In the genomic region with DNA sequence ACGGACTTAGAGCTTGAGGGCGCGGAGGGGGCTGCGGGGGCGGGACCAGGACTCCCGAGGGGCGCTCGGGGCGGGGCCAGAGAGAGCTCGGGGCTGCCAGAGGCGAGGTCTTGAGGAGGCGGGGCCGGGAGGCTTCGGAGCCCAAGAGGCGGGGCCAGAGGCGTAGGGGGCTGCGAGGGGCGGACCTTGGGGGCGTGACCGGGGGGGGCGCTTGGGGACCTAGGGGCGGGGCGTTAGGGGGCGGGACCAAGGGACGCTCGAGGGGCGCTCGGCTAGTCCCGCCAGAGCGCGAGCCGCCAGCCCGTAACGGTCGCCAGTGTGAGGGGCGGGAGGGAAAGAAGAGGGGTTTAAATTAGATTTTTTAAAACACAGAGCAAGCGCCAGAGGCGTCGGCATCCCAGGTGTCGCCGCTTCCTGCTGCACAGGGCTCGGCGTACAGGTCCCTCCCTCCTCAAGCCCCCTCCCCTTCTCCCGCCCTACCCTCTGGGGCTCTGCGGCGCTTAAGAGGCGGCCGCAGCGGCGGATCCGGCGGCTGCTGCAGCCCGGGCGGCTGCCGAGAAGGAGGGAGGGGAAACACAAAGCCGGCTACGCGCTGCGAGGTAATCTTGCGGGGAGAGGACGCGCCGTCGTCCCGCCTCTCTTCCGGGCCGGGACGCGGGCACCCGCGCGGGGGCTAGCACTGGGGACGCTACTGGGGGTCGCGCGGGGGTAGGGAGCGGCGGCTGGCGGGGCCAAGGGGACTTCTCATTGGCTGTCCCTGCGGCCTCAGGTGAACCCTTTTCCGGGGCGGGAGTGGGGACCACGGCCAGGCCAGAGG, we compare ENCODE assay signal across 1 cellular context.
TF ChIP-seq lines count a peak whose summit lies in the region.

A gene with protein sequence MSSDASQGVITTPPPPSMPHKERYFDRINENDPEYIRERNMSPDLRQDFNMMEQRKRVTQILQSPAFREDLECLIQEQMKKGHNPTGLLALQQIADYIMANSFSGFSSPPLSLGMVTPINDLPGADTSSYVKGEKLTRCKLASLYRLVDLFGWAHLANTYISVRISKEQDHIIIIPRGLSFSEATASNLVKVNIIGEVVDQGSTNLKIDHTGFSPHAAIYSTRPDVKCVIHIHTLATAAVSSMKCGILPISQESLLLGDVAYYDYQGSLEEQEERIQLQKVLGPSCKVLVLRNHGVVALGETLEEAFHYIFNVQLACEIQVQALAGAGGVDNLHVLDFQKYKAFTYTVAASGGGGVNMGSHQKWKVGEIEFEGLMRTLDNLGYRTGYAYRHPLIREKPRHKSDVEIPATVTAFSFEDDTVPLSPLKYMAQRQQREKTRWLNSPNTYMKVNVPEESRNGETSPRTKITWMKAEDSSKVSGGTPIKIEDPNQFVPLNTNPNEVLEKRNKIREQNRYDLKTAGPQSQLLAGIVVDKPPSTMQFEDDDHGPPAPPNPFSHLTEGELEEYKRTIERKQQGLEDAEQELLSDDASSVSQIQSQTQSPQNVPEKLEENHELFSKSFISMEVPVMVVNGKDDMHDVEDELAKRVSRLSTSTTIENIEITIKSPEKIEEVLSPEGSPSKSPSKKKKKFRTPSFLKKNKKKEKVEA (plus strand): TSS at position 284 of the 817 bp plus-strand sequence. CDS start 92,670 bp downstream, outside the sequence.

TF ChIP-seq in HepG2, 621 proteins besides CTCF, POLR2A, EP300 and RAD21 (continued from another document and continues in another):
- TF ChIP-seq, protein P1, sequence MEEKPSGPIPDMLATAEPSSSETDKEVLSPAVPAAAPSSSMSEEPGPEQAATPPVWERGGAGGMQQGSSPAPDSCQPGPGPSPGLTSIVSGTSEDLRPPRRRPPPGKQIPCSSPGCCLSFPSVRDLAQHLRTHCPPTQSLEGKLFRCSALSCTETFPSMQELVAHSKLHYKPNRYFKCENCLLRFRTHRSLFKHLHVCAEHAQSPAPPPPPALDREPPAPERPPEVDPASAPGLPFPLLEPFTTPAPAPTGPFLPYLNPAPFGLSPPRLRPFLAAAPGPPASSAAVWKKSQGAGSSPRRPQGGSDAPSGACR (CRISPR knock-in tag; IDR thresholded peaks at IDR 0.05), result peak; percentile 75; the same call in 1 of the 2 replicates
- TF ChIP-seq ZNF577 (CRISPR knock-in tag; IDR thresholded peaks at IDR 0.05; ENCODE audit: borderline replicate concordance, low read depth) (no peak), ZNF720 (CRISPR knock-in tag; IDR thresholded peaks at IDR 0.05) (no peak), ZNF30 (CRISPR knock-in tag; IDR thresholded peaks at IDR 0.05) (no peak), KDM6A (CRISPR knock-in tag; IDR thresholded peaks at IDR 0.05; ENCODE audit: low read depth) (no peak), ZMYM2 (CRISPR knock-in tag; IDR thresholded peaks at IDR 0.05) (no peak), NFIC (IDR thresholded peaks at IDR 0.05; ENCODE audit: low read length) (no peak), ZFP36L2 (CRISPR knock-in tag; IDR thresholded peaks at IDR 0.05) (no peak), PHF21A (CRISPR knock-in tag; IDR thresholded peaks at IDR 0.05) (peak; percentile 36; the same call in 1 of the 2 replicates), REXO4 (CRISPR knock-in tag; IDR thresholded peaks at IDR 0.05; ENCODE audit: borderline replicate concordance) (no peak), ZMAT3 (CRISPR knock-in tag; conservative IDR thresholded peaks at IDR 0.05) (no peak; the same call in 1 of the 2 replicates), HDAC2 (CRISPR knock-in tag; IDR thresholded peaks at IDR 0.05) (no peak), MLLT10 (CRISPR knock-in tag; IDR thresholded peaks at IDR 0.05) (no peak), MTA3 (CRISPR knock-in tag; IDR thresholded peaks at IDR 0.05) (0 out of 2 replicates have a peak, but pooled peaks have one; percentile 10), RNF2 (conservative IDR thresholded peaks at IDR 0.05; ENCODE audit: low read depth) (no peak), ZNF331 (CRISPR knock-in tag; IDR thresholded peaks at IDR 0.05) (no peak), ZMYM3 (CRISPR knock-in tag; IDR thresholded peaks at IDR 0.05) (peak; percentile 19; the same call in 1 of the 2 replicates), TP53 (CRISPR knock-in tag; conservative IDR thresholded peaks at IDR 0.05) (no peak), SAFB2 (CRISPR knock-in tag; IDR thresholded peaks at IDR 0.05; ENCODE audit: borderline replicate concordance, low read depth) (no peak), GABPA (IDR thresholded peaks at IDR 0.05; ENCODE audit: low read depth, low read length) (peak; percentile 4; the same call in 1 of the 2 replicates), GABPA (CRISPR knock-in tag; IDR thresholded peaks at IDR 0.05; ENCODE audit: low read depth) (no peak), MAF1 (CRISPR knock-in tag; IDR thresholded peaks at IDR 0.05; ENCODE audit: borderline replicate concordance) (no peak), GATAD1 (CRISPR knock-in tag; IDR thresholded peaks at IDR 0.05) (0 out of 2 replicates have a peak, but pooled peaks have one; percentile 31), ZNF841 (CRISPR knock-in tag; IDR thresholded peaks at IDR 0.05; ENCODE audit: borderline replicate concordance) (no peak), ZNF143 (CRISPR knock-in tag; IDR thresholded peaks at IDR 0.05) (no peak), RAD51 (IDR thresholded peaks at IDR 0.05; ENCODE audit: borderline replicate concordance) (no peak), ZNF235 (CRISPR knock-in tag; IDR thresholded peaks at IDR 0.05; ENCODE audit: borderline replicate concordance) (no peak; the same call in 1 of the 2 replicates), ZBTB42 (CRISPR knock-in tag; IDR thresholded peaks at IDR 0.05) (no peak), ZNF772 (CRISPR knock-in tag; IDR thresholded peaks at IDR 0.05) (0 out of 2 replicates have a peak, but pooled peaks have one; percentile 7), TGIF2 (CRISPR knock-in tag; IDR thresholded peaks at IDR 0.05) (no peak), ZBTB7B (CRISPR knock-in tag; IDR thresholded peaks at IDR 0.05) (peak; percentile 91), ZSCAN31 (CRISPR knock-in tag; IDR thresholded peaks at IDR 0.05; ENCODE audit: low read depth) (peak; percentile 44; the same call in 1 of the 2 replicates)
- TF ChIP-seq, protein P2, sequence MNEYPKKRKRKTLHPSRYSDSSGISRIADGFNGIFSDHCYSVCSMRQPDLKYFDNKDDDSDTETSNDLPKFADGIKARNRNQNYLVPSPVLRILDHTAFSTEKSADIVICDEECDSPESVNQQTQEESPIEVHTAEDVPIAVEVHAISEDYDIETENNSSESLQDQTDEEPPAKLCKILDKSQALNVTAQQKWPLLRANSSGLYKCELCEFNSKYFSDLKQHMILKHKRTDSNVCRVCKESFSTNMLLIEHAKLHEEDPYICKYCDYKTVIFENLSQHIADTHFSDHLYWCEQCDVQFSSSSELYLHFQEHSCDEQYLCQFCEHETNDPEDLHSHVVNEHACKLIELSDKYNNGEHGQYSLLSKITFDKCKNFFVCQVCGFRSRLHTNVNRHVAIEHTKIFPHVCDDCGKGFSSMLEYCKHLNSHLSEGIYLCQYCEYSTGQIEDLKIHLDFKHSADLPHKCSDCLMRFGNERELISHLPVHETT (CRISPR knock-in tag; conservative IDR thresholded peaks at IDR 0.05), result no peak; the same call in 1 of the 2 replicates
- TF ChIP-seq, protein P3, sequence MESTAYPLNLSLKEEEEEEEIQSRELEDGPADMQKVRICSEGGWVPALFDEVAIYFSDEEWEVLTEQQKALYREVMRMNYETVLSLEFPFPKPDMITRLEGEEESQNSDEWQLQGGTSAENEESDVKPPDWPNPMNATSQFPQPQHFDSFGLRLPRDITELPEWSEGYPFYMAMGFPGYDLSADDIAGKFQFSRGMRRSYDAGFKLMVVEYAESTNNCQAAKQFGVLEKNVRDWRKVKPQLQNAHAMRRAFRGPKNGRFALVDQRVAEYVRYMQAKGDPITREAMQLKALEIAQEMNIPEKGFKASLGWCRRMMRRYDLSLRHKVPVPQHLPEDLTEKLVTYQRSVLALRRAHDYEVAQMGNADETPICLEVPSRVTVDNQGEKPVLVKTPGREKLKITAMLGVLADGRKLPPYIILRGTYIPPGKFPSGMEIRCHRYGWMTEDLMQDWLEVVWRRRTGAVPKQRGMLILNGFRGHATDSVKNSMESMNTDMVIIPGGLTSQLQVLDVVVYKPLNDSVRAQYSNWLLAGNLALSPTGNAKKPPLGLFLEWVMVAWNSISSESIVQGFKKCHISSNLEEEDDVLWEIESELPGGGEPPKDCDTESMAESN (CRISPR knock-in tag; conservative IDR thresholded peaks at IDR 0.05), result no peak; the same call in 1 of the 2 replicates
- TF ChIP-seq, protein P4, sequence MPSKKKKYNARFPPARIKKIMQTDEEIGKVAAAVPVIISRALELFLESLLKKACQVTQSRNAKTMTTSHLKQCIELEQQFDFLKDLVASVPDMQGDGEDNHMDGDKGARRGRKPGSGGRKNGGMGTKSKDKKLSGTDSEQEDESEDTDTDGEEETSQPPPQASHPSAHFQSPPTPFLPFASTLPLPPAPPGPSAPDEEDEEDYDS (CRISPR knock-in tag; IDR thresholded peaks at IDR 0.05), result peak; percentile 78
- TF ChIP-seq, protein P5, sequence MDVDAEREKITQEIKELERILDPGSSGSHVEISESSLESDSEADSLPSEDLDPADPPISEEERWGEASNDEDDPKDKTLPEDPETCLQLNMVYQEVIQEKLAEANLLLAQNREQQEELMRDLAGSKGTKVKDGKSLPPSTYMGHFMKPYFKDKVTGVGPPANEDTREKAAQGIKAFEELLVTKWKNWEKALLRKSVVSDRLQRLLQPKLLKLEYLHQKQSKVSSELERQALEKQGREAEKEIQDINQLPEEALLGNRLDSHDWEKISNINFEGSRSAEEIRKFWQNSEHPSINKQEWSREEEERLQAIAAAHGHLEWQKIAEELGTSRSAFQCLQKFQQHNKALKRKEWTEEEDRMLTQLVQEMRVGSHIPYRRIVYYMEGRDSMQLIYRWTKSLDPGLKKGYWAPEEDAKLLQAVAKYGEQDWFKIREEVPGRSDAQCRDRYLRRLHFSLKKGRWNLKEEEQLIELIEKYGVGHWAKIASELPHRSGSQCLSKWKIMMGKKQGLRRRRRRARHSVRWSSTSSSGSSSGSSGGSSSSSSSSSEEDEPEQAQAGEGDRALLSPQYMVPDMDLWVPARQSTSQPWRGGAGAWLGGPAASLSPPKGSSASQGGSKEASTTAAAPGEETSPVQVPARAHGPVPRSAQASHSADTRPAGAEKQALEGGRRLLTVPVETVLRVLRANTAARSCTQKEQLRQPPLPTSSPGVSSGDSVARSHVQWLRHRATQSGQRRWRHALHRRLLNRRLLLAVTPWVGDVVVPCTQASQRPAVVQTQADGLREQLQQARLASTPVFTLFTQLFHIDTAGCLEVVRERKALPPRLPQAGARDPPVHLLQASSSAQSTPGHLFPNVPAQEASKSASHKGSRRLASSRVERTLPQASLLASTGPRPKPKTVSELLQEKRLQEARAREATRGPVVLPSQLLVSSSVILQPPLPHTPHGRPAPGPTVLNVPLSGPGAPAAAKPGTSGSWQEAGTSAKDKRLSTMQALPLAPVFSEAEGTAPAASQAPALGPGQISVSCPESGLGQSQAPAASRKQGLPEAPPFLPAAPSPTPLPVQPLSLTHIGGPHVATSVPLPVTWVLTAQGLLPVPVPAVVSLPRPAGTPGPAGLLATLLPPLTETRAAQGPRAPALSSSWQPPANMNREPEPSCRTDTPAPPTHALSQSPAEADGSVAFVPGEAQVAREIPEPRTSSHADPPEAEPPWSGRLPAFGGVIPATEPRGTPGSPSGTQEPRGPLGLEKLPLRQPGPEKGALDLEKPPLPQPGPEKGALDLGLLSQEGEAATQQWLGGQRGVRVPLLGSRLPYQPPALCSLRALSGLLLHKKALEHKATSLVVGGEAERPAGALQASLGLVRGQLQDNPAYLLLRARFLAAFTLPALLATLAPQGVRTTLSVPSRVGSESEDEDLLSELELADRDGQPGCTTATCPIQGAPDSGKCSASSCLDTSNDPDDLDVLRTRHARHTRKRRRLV (CRISPR knock-in tag; IDR thresholded peaks at IDR 0.05), result no peak; the same call in 1 of the 2 replicates
- TF ChIP-seq, protein P6, sequence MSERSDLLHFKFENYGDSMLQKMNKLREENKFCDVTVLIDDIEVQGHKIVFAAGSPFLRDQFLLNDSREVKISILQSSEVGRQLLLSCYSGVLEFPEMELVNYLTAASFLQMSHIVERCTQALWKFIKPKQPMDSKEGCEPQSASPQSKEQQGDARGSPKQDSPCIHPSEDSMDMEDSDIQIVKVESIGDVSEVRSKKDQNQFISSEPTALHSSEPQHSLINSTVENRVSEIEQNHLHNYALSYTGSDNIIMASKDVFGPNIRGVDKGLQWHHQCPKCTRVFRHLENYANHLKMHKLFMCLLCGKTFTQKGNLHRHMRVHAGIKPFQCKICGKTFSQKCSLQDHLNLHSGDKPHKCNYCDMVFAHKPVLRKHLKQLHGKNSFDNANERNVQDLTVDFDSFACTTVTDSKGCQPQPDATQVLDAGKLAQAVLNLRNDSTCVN (CRISPR knock-in tag; IDR thresholded peaks at IDR 0.05; ENCODE audit: borderline replicate concordance), result no peak
- TF ChIP-seq, protein P7, sequence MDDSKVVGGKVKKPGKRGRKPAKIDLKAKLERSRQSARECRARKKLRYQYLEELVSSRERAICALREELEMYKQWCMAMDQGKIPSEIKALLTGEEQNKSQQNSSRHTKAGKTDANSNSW (CRISPR knock-in tag; IDR thresholded peaks at IDR 0.05; ENCODE audit: borderline replicate concordance), result no peak
- TF ChIP-seq, protein P8, sequence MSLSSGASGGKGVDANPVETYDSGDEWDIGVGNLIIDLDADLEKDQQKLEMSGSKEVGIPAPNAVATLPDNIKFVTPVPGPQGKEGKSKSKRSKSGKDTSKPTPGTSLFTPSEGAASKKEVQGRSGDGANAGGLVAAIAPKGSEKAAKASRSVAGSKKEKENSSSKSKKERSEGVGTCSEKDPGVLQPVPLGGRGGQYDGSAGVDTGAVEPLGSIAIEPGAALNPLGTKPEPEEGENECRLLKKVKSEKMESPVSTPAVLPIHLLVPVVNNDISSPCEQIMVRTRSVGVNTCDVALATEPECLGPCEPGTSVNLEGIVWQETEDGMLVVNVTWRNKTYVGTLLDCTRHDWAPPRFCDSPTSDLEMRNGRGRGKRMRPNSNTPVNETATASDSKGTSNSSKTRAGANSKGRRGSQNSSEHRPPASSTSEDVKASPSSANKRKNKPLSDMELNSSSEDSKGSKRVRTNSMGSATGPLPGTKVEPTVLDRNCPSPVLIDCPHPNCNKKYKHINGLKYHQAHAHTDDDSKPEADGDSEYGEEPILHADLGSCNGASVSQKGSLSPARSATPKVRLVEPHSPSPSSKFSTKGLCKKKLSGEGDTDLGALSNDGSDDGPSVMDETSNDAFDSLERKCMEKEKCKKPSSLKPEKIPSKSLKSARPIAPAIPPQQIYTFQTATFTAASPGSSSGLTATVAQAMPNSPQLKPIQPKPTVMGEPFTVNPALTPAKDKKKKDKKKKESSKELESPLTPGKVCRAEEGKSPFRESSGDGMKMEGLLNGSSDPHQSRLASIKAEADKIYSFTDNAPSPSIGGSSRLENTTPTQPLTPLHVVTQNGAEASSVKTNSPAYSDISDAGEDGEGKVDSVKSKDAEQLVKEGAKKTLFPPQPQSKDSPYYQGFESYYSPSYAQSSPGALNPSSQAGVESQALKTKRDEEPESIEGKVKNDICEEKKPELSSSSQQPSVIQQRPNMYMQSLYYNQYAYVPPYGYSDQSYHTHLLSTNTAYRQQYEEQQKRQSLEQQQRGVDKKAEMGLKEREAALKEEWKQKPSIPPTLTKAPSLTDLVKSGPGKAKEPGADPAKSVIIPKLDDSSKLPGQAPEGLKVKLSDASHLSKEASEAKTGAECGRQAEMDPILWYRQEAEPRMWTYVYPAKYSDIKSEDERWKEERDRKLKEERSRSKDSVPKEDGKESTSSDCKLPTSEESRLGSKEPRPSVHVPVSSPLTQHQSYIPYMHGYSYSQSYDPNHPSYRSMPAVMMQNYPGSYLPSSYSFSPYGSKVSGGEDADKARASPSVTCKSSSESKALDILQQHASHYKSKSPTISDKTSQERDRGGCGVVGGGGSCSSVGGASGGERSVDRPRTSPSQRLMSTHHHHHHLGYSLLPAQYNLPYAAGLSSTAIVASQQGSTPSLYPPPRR (CRISPR knock-in tag; IDR thresholded peaks at IDR 0.05; ENCODE audit: borderline replicate concordance), result peak; percentile 46; the same call in 1 of the 2 replicates
